In genomic region chr14:24050753-24051152, GRCh38 we compare ENCODE assay signal across 17 cellular contexts. TPM values are rescaled to one million over a fixed set of nuclear protein-coding genes. Genes with fewer than 3 reads are reported as not detected.
A peak's percentile ranks its signal among the peaks of the same experiment; 100 is the strongest.
DNase-seq lines count a peak whose midpoint lies in the region; ATAC-seq and TF ChIP-seq lines count a peak whose summit lies in the region.
"Not testable (repeated sequence)": the region's sequence is repeated elsewhere in the genome, so short reads cannot be mapped to it uniquely, and the experiment has no call there.
"Had no signal": no experiment of that assay in that cellular context is flagged by ENCODE, and none has a peak within 500 bp of the region (broad histone marks: within the 10 kb centered on the region; RNA-seq: fewer than 3 reads in every experiment).

No MANE protein-coding gene starts in this region.

- H3K79me1 ChIP-seq in H9 (ENCODE audit: insufficient read depth, low read depth, low read length, poor library complexity, severe bottlenecking): not testable (repeated sequence)

- peaks cover 4 to 28% (median 21%) of the 10 kb centered on the region in 11 experiments; a peak in 16 of 22 replicates for H3K27me3 ChIP-seq in BLaER1 treated with 17β-estradiol and CSF1 and Interleukin-3, amounts not matched to agents 10 nM and 100 nM
- H3K27me3 ChIP-seq in H9 (ENCODE audit: insufficient read depth, low read length); iPS-20b (ENCODE audit: insufficient read depth, low read length): not testable (repeated sequence)

- not testable (repeated sequence) for H2BK15ac ChIP-seq in H9 (ENCODE audit: low read depth, low read length)

- not testable (repeated sequence) for H2BK20ac ChIP-seq in H9 (ENCODE audit: low read depth, low read length, poor library complexity, severe bottlenecking)

- not testable (repeated sequence) for H2BK12ac ChIP-seq in H9 (ENCODE audit: insufficient read length, low read depth, low read length)

- H3K56ac ChIP-seq in H9 (ENCODE audit: insufficient read length, low read depth, low read length): not testable (repeated sequence)

- H3K9me3 Mint-ChIP-seq in H9; activated B cell treated with CpG ODN at 0.5 μM for 24 hours; activated T-helper 17 cell treated with anti-CD3 and anti-CD28 coated beads, Interleukin-2, amount 50 U/mL, for 72 hours; central memory CD8-positive, alpha-beta T cell; nephron; stimulated activated naive CD8-positive, alpha-beta T cell treated with anti-CD3 and anti-CD28 coated beads, Interleukin-15, amount 100 ng/mL, for 72 hours: not testable (repeated sequence)

- H2AK5ac ChIP-seq in H9 (ENCODE audit: insufficient read length, low read length): not testable (repeated sequence)

- not testable (repeated sequence) for H3K18ac ChIP-seq in H9 (ENCODE audit: insufficient read length, low read depth, low read length)

- H3K4me3 ChIP-seq in BLaER1 treated with 17β-estradiol and CSF1 and Interleukin-3, amounts not matched to agents 10 nM and 100 nM: not testable (repeated sequence)
- peak overlapping the region; percentile 87; the same call in 1 of the 2 replicates for H3K4me3 ChIP-seq in iPS-20b (ENCODE audit: low read length)

- H3K4me1 Mint-ChIP-seq in H9: peaks cover 15 to 23% of the 10 kb centered on the region in 2 experiments
- peaks cover 34% of the 10 kb centered on the region for H3K4me1 Mint-ChIP-seq in activated B cell treated with CpG ODN at 0.5 μM for 24 hours
- peaks cover 15% of the 10 kb centered on the region for H3K4me1 Mint-ChIP-seq in activated T-helper 17 cell treated with anti-CD3 and anti-CD28 coated beads, Interleukin-2, amount 50 U/mL, for 72 hours
- H3K4me1 Mint-ChIP-seq in central memory CD8-positive, alpha-beta T cell: peaks cover 22% of the 10 kb centered on the region
- peaks cover 10% of the 10 kb centered on the region for H3K4me1 Mint-ChIP-seq in nephron
- H3K4me1 Mint-ChIP-seq in stimulated activated naive CD8-positive, alpha-beta T cell treated with anti-CD3 and anti-CD28 coated beads, Interleukin-15, amount 100 ng/mL, for 72 hours: peaks cover 24% of the 10 kb centered on the region

- not testable (repeated sequence) for H3K36me3 ChIP-seq in BLaER1 treated with 17β-estradiol and CSF1 and Interleukin-3, amounts not matched to agents 10 nM and 100 nM; iPS-20b (ENCODE audit: insufficient read depth, low read depth, low read length)

- H3K27ac Mint-ChIP-seq in H9 (peak overlapping the region in 2 of 3 experiments; percentile 24 to 85; a peak in 1 of 7 replicates), activated B cell treated with CpG ODN at 0.5 μM for 24 hours (peak overlapping the region; percentile 71), nephron (peak overlapping the region; percentile 39 to 87 (median 60))
- not testable (repeated sequence) for H3K27ac Mint-ChIP-seq in activated T-helper 17 cell treated with anti-CD3 and anti-CD28 coated beads, Interleukin-2, amount 50 U/mL, for 72 hours
- H3K27ac Mint-ChIP-seq in central memory CD8-positive, alpha-beta T cell (ENCODE audit: low read depth): peak overlapping the region; percentile 44
- peak overlapping the region; percentile 45 to 89 for H3K27ac Mint-ChIP-seq in stimulated activated naive CD8-positive, alpha-beta T cell treated with anti-CD3 and anti-CD28 coated beads, Interleukin-15, amount 100 ng/mL, for 72 hours

- H2BK5ac ChIP-seq in H9 (ENCODE audit: insufficient read length, low read length): not testable (repeated sequence)

- not testable (repeated sequence) for H3K4ac ChIP-seq in H9 (ENCODE audit: low read depth, low read length)

- H2BK120ac ChIP-seq in H9 (ENCODE audit: low read depth, low read length, poor library complexity, severe bottlenecking): not testable (repeated sequence)

- H3T11ph ChIP-seq in H9 (ENCODE audit: low read length): not testable (repeated sequence)

- H4K8ac ChIP-seq in H9 (replicated peaks; ENCODE audit: insufficient read length, low read depth, low read length): not testable (repeated sequence)

- no CpG with 5 or more reads among the region's 8 CpGs for WGBS in H9 (ENCODE audit: extremely low coverage, insufficient read length, low lambda C conversion rate)

- TF ChIP-seq CTCF in H9 (conservative IDR thresholded peaks at IDR 0.05); activated B cell treated with CpG ODN at 0.5 μM for 24 hours (IDR thresholded peaks at IDR 0.05); nephron (IDR thresholded peaks at IDR 0.05; ENCODE audit: unreplicated experiment in 3 of 3): not testable (repeated sequence)

- H3K9me3 ChIP-seq in BLaER1 treated with 17β-estradiol and CSF1 and Interleukin-3, amounts not matched to agents 10 nM and 100 nM (replicated peaks in 1 of 11); H9 (ENCODE audit: control insufficient read depth, low read depth, low read length); iPS-20b (ENCODE audit: insufficient read depth, low read depth, low read length): not testable (repeated sequence)

- H3K79me2 ChIP-seq in H9 (ENCODE audit: insufficient read depth, low read length): not testable (repeated sequence)

- DNase-seq in H9; activated B cell treated with CpG ODN at 0.5 μM for 24 hours; central memory CD8-positive, alpha-beta T cell (ENCODE audit: low spot score in 2 of 2); stimulated activated naive CD8-positive, alpha-beta T cell treated with anti-CD3 and anti-CD28 coated beads, Interleukin-15, amount 100 ng/mL, for 72 hours: not testable (repeated sequence)

- not testable (repeated sequence) for H4K91ac ChIP-seq in H9 (ENCODE audit: insufficient read length, low read depth, low read length)

- peaks cover 29 to 56% (median 43%) of the 10 kb centered on the region in 10 experiments for H3K4me1 ChIP-seq in BLaER1 treated with 17β-estradiol and CSF1 and Interleukin-3, amounts not matched to agents 10 nM and 100 nM
- not testable (repeated sequence) for H3K4me1 ChIP-seq in H9 (ENCODE audit: insufficient read depth, low read length); iPS-20b (ENCODE audit: insufficient read depth, low read length)

- not testable (repeated sequence) for H3K23me2 ChIP-seq in H9 (ENCODE audit: insufficient read length, low read depth, low read length, poor library complexity, severe bottlenecking)

- H3K27ac ChIP-seq in BLaER1 treated with 17β-estradiol and CSF1 and Interleukin-3, amounts not matched to agents 10 nM and 100 nM; H9 (ENCODE audit: insufficient read length, low read depth, low read length); iPS-20b (ENCODE audit: low read length): not testable (repeated sequence)

- not testable (repeated sequence) for ATAC-seq in activated B cell treated with CpG ODN at 0.5 μM for 24 hours (ENCODE audit: low read depth); activated T-helper 17 cell treated with anti-CD3 and anti-CD28 coated beads, Interleukin-2, amount 50 U/mL, for 72 hours (replicated peaks); central memory CD8-positive, alpha-beta T cell (replicated peaks; ENCODE audit: extremely low read depth, poor library complexity, severe bottlenecking); stimulated activated naive CD8-positive, alpha-beta T cell treated with anti-CD3 and anti-CD28 coated beads, Interleukin-15, amount 100 ng/mL, for 72 hours

- CTCF ChIA-PET in activated B cell treated with CpG ODN at 0.5 μM for 24 hours (lab: Charles Lee): interaction anchor here (1.5 kb wide), 2 partner anchors 40 to 58 kb away, joined by 4 to 8 read pairs; no protein-coding TSS in a partner anchor

- peaks cover 0 to 18% (median 0%) of the 10 kb centered on the region in 11 experiments; a peak in 7 of 22 replicates for H4K20me1 ChIP-seq in BLaER1 treated with 17β-estradiol and CSF1 and Interleukin-3, amounts not matched to agents 10 nM and 100 nM
- H4K20me1 ChIP-seq in H9 (ENCODE audit: control insufficient read depth, insufficient read depth, insufficient read length): not testable (repeated sequence)

- peak overlapping the region; percentile 96 to 100 (median 100); a peak in 20 of 22 replicates for H3K4me2 ChIP-seq in BLaER1 treated with 17β-estradiol and CSF1 and Interleukin-3, amounts not matched to agents 10 nM and 100 nM
- H3K4me2 ChIP-seq in H9 (ENCODE audit: insufficient read depth, insufficient read length, low read length): not testable (repeated sequence)

- peak overlapping the region; percentile 73 to 82 for H3K4me3 Mint-ChIP-seq in H9
- peak overlapping the region; percentile 82 for H3K4me3 Mint-ChIP-seq in activated B cell treated with CpG ODN at 0.5 μM for 24 hours
- H3K4me3 Mint-ChIP-seq in activated T-helper 17 cell treated with anti-CD3 and anti-CD28 coated beads, Interleukin-2, amount 50 U/mL, for 72 hours: peak overlapping the region; percentile 79
- peak overlapping the region; percentile 84 for H3K4me3 Mint-ChIP-seq in central memory CD8-positive, alpha-beta T cell
- peak overlapping the region; percentile 84 to 92 (median 88) for H3K4me3 Mint-ChIP-seq in nephron
- H3K4me3 Mint-ChIP-seq in stimulated activated naive CD8-positive, alpha-beta T cell treated with anti-CD3 and anti-CD28 coated beads, Interleukin-15, amount 100 ng/mL, for 72 hours: peak overlapping the region; percentile 59 to 80

- not testable (repeated sequence) for H4K5ac ChIP-seq in H9 (ENCODE audit: insufficient read length, low read depth, low read length)

- H3K14ac ChIP-seq in H9 (ENCODE audit: insufficient read depth, low read length): not testable (repeated sequence)

- not testable (repeated sequence) for H3K27me3 Mint-ChIP-seq in H9 (ENCODE audit: low read depth); activated B cell treated with CpG ODN at 0.5 μM for 24 hours; activated T-helper 17 cell treated with anti-CD3 and anti-CD28 coated beads, Interleukin-2, amount 50 U/mL, for 72 hours; central memory CD8-positive, alpha-beta T cell
- peaks cover 42% of the 10 kb centered on the region for H3K27me3 Mint-ChIP-seq in nephron (ENCODE audit: low read depth)
- H3K27me3 Mint-ChIP-seq in stimulated activated naive CD8-positive, alpha-beta T cell treated with anti-CD3 and anti-CD28 coated beads, Interleukin-15, amount 100 ng/mL, for 72 hours: peaks cover 54% of the 10 kb centered on the region

- intact Hi-C loops in activated B cell treated with CpG ODN at 0.5 μM for 24 hours (cut with micrococcal nuclease): loop anchor here (2.0 kb wide), 1 partner anchor 14 kb away; no protein-coding TSS in a partner anchor

- H3K36me3 Mint-ChIP-seq in H9 (ENCODE audit: insufficient read depth in 1 of 3, low read depth in 3 of 3); activated B cell treated with CpG ODN at 0.5 μM for 24 hours (ENCODE audit: low read depth); activated T-helper 17 cell treated with anti-CD3 and anti-CD28 coated beads, Interleukin-2, amount 50 U/mL, for 72 hours (ENCODE audit: low read depth); central memory CD8-positive, alpha-beta T cell (ENCODE audit: insufficient read depth); nephron (ENCODE audit: low read depth): not testable (repeated sequence)

- H3K9ac ChIP-seq in BLaER1 treated with 17β-estradiol and CSF1 and Interleukin-3, amounts not matched to agents 10 nM and 100 nM; H9 (ENCODE audit: extremely low read depth, insufficient read length, low read length); iPS-20b (ENCODE audit: low read depth, low read length): not testable (repeated sequence)

- not testable (repeated sequence) for H2AFZ ChIP-seq in H9 (ENCODE audit: low read length)

- POLR2A ChIA-PET in activated B cell treated with CpG ODN at 0.5 μM for 24 hours (lab: Charles Lee): interaction anchor here (0.6 to 1.7 kb wide), 3 partner anchors 31 to 1480 kb away, joined by 3 to 11 read pairs (median 9); no protein-coding TSS in a partner anchor

- not testable (repeated sequence) for H3K23ac ChIP-seq in H9 (ENCODE audit: insufficient read length, low read depth, low read length)

RNA-seq across cellular contexts. Expression of gene CARMIL3, which starts 1.1 kb away (rescaled TPM):
- total RNA-seq in H9 (2021) (4.7 and 5.8 TPM in 2 replicates), activated B cell treated with CpG ODN at 0.5 μM for 24 hours (3.5 and 3.9 TPM in 2 replicates)
- 1 to 10 TPM; 2.1 to 4.2 TPM for total RNA-seq in activated T-helper 17 cell treated with anti-CD3 and anti-CD28 coated beads, Interleukin-2, amount 50 U/mL, for 72 hours
- total RNA-seq: GM23248, lung microvascular endothelial cell, SJSA1 had no signal

RNA-seq across cellular contexts. Expression of gene CPNE6, which starts 20.6 kb away (rescaled TPM):
- total RNA-seq in H9 (2021): not detected in 2 replicates
- total RNA-seq in activated B cell treated with CpG ODN at 0.5 μM for 24 hours: 0.09 TPM in 1 of 2 replicates, not detected in the other
- not detected for total RNA-seq in activated T-helper 17 cell treated with anti-CD3 and anti-CD28 coated beads, Interleukin-2, amount 50 U/mL, for 72 hours
- total RNA-seq: A172, Daoy, dermis microvascular lymphatic vessel endothelial cell, GM23248, K562, lung microvascular endothelial cell, RPMI7951, SJSA1, tibial nerve had no signal

RNA-seq across cellular contexts. Expression of gene PCK2, which starts 43.4 kb away (rescaled TPM):
- total RNA-seq in H9 (2021): 48.9 and 50.2 TPM in 2 replicates
- 82.1 and 102 TPM in 2 replicates for total RNA-seq in activated B cell treated with CpG ODN at 0.5 μM for 24 hours
- total RNA-seq in activated T-helper 17 cell treated with anti-CD3 and anti-CD28 coated beads, Interleukin-2, amount 50 U/mL, for 72 hours: 10 to 100 TPM; 31.4 to 57.6 TPM
